ENCODE assay signal across 16 cellular contexts in the genomic region with DNA sequence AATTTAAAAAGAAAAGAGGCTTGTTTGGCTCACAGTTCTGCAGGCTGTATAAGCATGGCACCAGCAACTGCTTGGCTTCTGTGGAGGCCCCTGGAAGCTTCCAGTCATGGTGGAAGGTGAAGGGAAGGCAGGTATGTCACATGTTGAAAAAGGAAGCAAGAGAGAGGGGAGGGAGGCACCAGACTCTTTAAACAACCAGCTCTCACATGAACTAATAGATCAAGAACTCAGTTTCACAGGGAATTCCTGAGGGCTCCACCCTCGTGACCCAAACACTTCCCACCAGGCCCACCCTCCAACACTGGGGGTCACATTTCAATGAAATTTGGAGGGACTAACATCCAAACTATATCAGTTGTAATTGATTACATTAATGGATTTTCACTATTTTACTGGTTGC.
"Had no signal": no experiment of that assay in that cellular context is flagged by ENCODE, and none has a peak within 500 bp of the region (broad histone marks: within the 10 kb centered on the region; RNA-seq: fewer than 3 reads in every experiment).

No MANE protein-coding gene starts in this region.

- H3K27ac Mint-ChIP-seq: activated CD4-positive, alpha-beta memory T cell treated with anti-CD3 and anti-CD28 coated beads, Interleukin-2, amount 10 ng/mL, durations not matched to agents 7 days and 5 days; naive thymus-derived CD4-positive, alpha-beta T cell; stimulated activated memory B cell treated with anti-CD40 and anti-IgM and Interleukin-4, amounts not matched to agents 10 μg/mL and 1 μg/mL and 100 μg/mL, for 72 hours; WTC11 had no signal

- H3K4me1 ChIP-seq: parathyroid adenoma had no signal

- H3K9me3 Mint-ChIP-seq: activated CD4-positive, alpha-beta memory T cell treated with anti-CD3 and anti-CD28 coated beads, Interleukin-2, amount 10 ng/mL, durations not matched to agents 7 days and 5 days; activated T-cell treated with anti-CD3 and anti-CD28 coated beads, Interleukin-2, amount 50 U/mL, for 4 hours; central memory CD8-positive, alpha-beta T cell; naive thymus-derived CD4-positive, alpha-beta T cell; stimulated activated memory B cell treated with anti-CD40 and anti-IgM and Interleukin-4, amounts not matched to agents 10 μg/mL and 1 μg/mL and 100 μg/mL, for 72 hours had no signal

- FAIRE-seq: frontal cortex had no signal

- H3K4me1 Mint-ChIP-seq: activated CD4-positive, alpha-beta memory T cell treated with anti-CD3 and anti-CD28 coated beads, Interleukin-2, amount 10 ng/mL, durations not matched to agents 7 days and 5 days; central memory CD8-positive, alpha-beta T cell; naive thymus-derived CD4-positive, alpha-beta T cell; stimulated activated memory B cell treated with anti-CD40 and anti-IgM and Interleukin-4, amounts not matched to agents 10 μg/mL and 1 μg/mL and 100 μg/mL, for 72 hours had no signal

- H3K36me3 ChIP-seq: heart left ventricle, thyroid gland had no signal

- H3K9me3 ChIP-seq: heart left ventricle, thyroid gland had no signal

- DNase-seq: activated CD4-positive, alpha-beta memory T cell treated with anti-CD3 and anti-CD28 coated beads, Interleukin-2, amount 10 ng/mL, durations not matched to agents 7 days and 5 days; activated CD4-positive, alpha-beta T cell treated with anti-CD3 and anti-CD28 coated beads for 4 hours; activated effector memory CD4-positive, alpha-beta T cell treated with Interleukin-2 at 50 U/mL for 16 hours; activated naive CD4-positive, alpha-beta T cell treated with anti-CD3 and anti-CD28 coated beads, Interleukin-2, amount 50 U/mL, for 16 hours; activated T-cell treated with anti-CD3 and anti-CD28 coated beads, Interleukin-2, amount 50 U/mL, for 4 hours; effector CD8-positive, alpha-beta T cell; heart left ventricle; naive thymus-derived CD4-positive, alpha-beta T cell; stimulated activated CD4-positive, alpha-beta T cell treated with anti-CD3 and anti-CD28 coated beads, Interleukin-2, amount 100 ng/mL, for 48 hours; thyroid gland had no signal

- H3K4me3 ChIP-seq: heart left ventricle, lung, thyroid gland had no signal

- ATAC-seq: activated T-cell treated with anti-CD3 and anti-CD28 coated beads, Interleukin-2, amount 50 U/mL, for 4 hours; heart left ventricle; naive thymus-derived CD4-positive, alpha-beta T cell; stimulated activated memory B cell treated with anti-CD40 and anti-IgM and Interleukin-4, amounts not matched to agents 10 μg/mL and 1 μg/mL and 100 μg/mL, for 72 hours; WTC11 had no signal

- H3K9ac ChIP-seq: parathyroid adenoma had no signal

- H3K79me2 ChIP-seq: parathyroid adenoma had no signal

- H3K4me3 Mint-ChIP-seq: activated CD4-positive, alpha-beta memory T cell treated with anti-CD3 and anti-CD28 coated beads, Interleukin-2, amount 10 ng/mL, durations not matched to agents 7 days and 5 days; activated T-cell treated with anti-CD3 and anti-CD28 coated beads, Interleukin-2, amount 50 U/mL, for 4 hours; central memory CD8-positive, alpha-beta T cell; naive thymus-derived CD4-positive, alpha-beta T cell; stimulated activated memory B cell treated with anti-CD40 and anti-IgM and Interleukin-4, amounts not matched to agents 10 μg/mL and 1 μg/mL and 100 μg/mL, for 72 hours; WTC11 had no signal

- H3K36me3 Mint-ChIP-seq: naive thymus-derived CD4-positive, alpha-beta T cell; stimulated activated memory B cell treated with anti-CD40 and anti-IgM and Interleukin-4, amounts not matched to agents 10 μg/mL and 1 μg/mL and 100 μg/mL, for 72 hours; WTC11 had no signal

- H3K27ac ChIP-seq: heart left ventricle, parathyroid adenoma had no signal

- H3K27me3 ChIP-seq: heart left ventricle, thyroid gland had no signal

- H2AFZ ChIP-seq: parathyroid adenoma had no signal
